9 cellular contexts compared by ENCODE assay signal in genomic region chr2:85273732-85274731, GRCh38. TPM values are rescaled to one million over a fixed set of nuclear protein-coding genes. Genes with fewer than 3 reads are reported as not detected.
DNase-seq lines count a peak whose midpoint lies in the region; ATAC-seq and TF ChIP-seq lines count a peak whose summit lies in the region.
"Had no signal": no experiment of that assay in that cellular context is flagged by ENCODE, and none has a peak within 500 bp of the region (broad histone marks: within the 10 kb centered on the region; RNA-seq: fewer than 3 reads in every experiment).

No MANE protein-coding gene starts in this region.

- no peak overlapping the region for H3K18ac ChIP-seq in trophoblast cell (ENCODE audit: low read length)

- H2BK12ac ChIP-seq in trophoblast cell (ENCODE audit: low read length), result no peak overlapping the region

- DNase-seq in H4 (ENCODE audit: low spot score) (peak; percentile 78), NCI-H2227 (lab: John Stamatoyannopoulos, UW; ENCODE audit: unreplicated experiment) (peak; percentile 36), cardiac fibroblast (ENCODE audit: low read depth in 2 of 2) (peak; percentile 66 to 76), trophoblast cell (peak; percentile 12 to 53), HEK293T (ENCODE audit: extremely low spot score) (no peak)
- DNase-seq in effector CD4-positive, alpha-beta T cell, result no peak
- DNase-seq in central memory CD4-positive, alpha-beta T cell, result no peak
- DNase-seq: occipital lobe had no signal

- H3K4ac ChIP-seq in trophoblast cell (ENCODE audit: low read depth, low read length), result no peak overlapping the region

- no peaks in the 10 kb centered on the region for H3K79me2 ChIP-seq in trophoblast cell (ENCODE audit: control insufficient read depth, insufficient read depth, low read length, poor library complexity)

- H3K23ac ChIP-seq in trophoblast cell (ENCODE audit: low read length), result no peak overlapping the region

- H3K4me2 ChIP-seq in trophoblast cell (ENCODE audit: low read length), result no peak overlapping the region

- no peak overlapping the region for H3K9ac ChIP-seq in trophoblast cell (ENCODE audit: low read length)

- H2BK120ac ChIP-seq in trophoblast cell (ENCODE audit: insufficient read depth, low read length, poor library complexity), result no peak overlapping the region

- no peak for ATAC-seq in HG02852 (IDR thresholded peaks at IDR 0.05; ENCODE audit: unreplicated experiment)

- no peak overlapping the region for H2AFZ ChIP-seq in trophoblast cell (ENCODE audit: insufficient read depth, low read length, poor library complexity)

- POLR2A ChIA-PET in HEK293T (lab: Yijun Ruan, JAX), result no interaction called here

- H3K9me3 ChIP-seq in trophoblast cell (ENCODE audit: insufficient read depth, low read depth, low read length), result no peaks in the 10 kb centered on the region

- H3K79me1 ChIP-seq in trophoblast cell (ENCODE audit: low read length), result no peaks in the 10 kb centered on the region

- H2AK5ac ChIP-seq in trophoblast cell (ENCODE audit: low read length), result no peak overlapping the region

- CTCF ChIA-PET in HEK293T (lab: Yijun Ruan, JAX), result interaction anchor here (1.0 kb wide), 1 partner anchor 207 kb away, joined by 3 read pairs; no protein-coding TSS in a partner anchor

- H3K36me3 ChIP-seq in trophoblast cell (ENCODE audit: control insufficient read depth in 1 of 2, insufficient read depth in 2 of 2, low read length in 2 of 2), result no peaks in the 10 kb centered on the region

- no peak overlapping the region for H4K91ac ChIP-seq in trophoblast cell (ENCODE audit: low read depth, low read length)

- no peak overlapping the region for H4K12ac ChIP-seq in trophoblast cell (ENCODE audit: low read depth, low read length)

- TF ChIP-seq CTCF in cardiac fibroblast (IDR thresholded peaks at IDR 0.05; ENCODE audit: low read depth, low read length), result no peak

- H3K27me3 ChIP-seq in trophoblast cell (ENCODE audit: insufficient read depth, low read length), result no peaks in the 10 kb centered on the region

- no peak overlapping the region for H3K14ac ChIP-seq in trophoblast cell (ENCODE audit: low read length)

- H3K27ac ChIP-seq in trophoblast cell (ENCODE audit: low read depth, low read length), result no peak overlapping the region

- WGBS in trophoblast cell (ENCODE audit: extremely low coverage, insufficient coverage, insufficient read length), result no CpG with 5 or more reads among the region's 21 CpGs

- H4K8ac ChIP-seq in trophoblast cell (ENCODE audit: low read depth, low read length), result no peak overlapping the region

- H2BK5ac ChIP-seq in trophoblast cell (ENCODE audit: low read depth, low read length, poor library complexity), result no peak overlapping the region

- H3K4me3 ChIP-seq in cardiac fibroblast (replicated peaks in 1 of 2; ENCODE audit: low read depth in 2 of 2, low read length in 2 of 2), result no peak overlapping the region
- H3K4me3 ChIP-seq in trophoblast cell (ENCODE audit: low read depth, low read length), result no peak overlapping the region

- H3K4me1 ChIP-seq in trophoblast cell (ENCODE audit: control insufficient read depth in 1 of 2, insufficient read depth in 2 of 2, low read length in 2 of 2), result peaks cover 14 to 22% of the 10 kb centered on the region in 2 experiments

TF ChIP-seq in HEK293T, 16 proteins besides CTCF, POLR2A, EP300 and RAD21:
- no peak for TF ChIP-seq PKNOX1 (IDR thresholded peaks at IDR 0.05)
- TF ChIP-seq ZNF384 (IDR thresholded peaks at IDR 0.05), result no peak
- TF ChIP-seq SUZ12 (IDR thresholded peaks at IDR 0.05), result no peak
- no peak for TF ChIP-seq LEF1 (IDR thresholded peaks at IDR 0.05; ENCODE audit: borderline replicate concordance)
- TF ChIP-seq L3MBTL2 (conservative IDR thresholded peaks at IDR 0.05), result no peak
- TF ChIP-seq NFRKB (IDR thresholded peaks at IDR 0.05), result no peak
- TF ChIP-seq HDGF (IDR thresholded peaks at IDR 0.05; ENCODE audit: borderline replicate concordance), result no peak
- TF ChIP-seq SP1 (IDR thresholded peaks at IDR 0.05), result no peak
- TF ChIP-seq TARDBP (IDR thresholded peaks at IDR 0.05), result no peak
- no peak for TF ChIP-seq FOXM1 (IDR thresholded peaks at IDR 0.05; ENCODE audit: borderline replicate concordance)
- TF ChIP-seq FOXK2 (IDR thresholded peaks at IDR 0.05), result no peak
- no peak for TF ChIP-seq FOXA1 (IDR thresholded peaks at IDR 0.05)
- TF ChIP-seq ELF4 (IDR thresholded peaks at IDR 0.05), result no peak
- no peak for TF ChIP-seq BHLHE40 (IDR thresholded peaks at IDR 0.05; ENCODE audit: borderline replicate concordance)
- TF ChIP-seq ARNT (IDR thresholded peaks at IDR 0.05), result no peak
- TF ChIP-seq CTBP1 (IDR thresholded peaks at IDR 0.05; ENCODE audit: borderline replicate concordance), result no peak

RNA-seq across cellular contexts. Expression of gene TGOLN2, which starts 53.8 kb away (rescaled TPM):
- total RNA-seq in H4 (2014; rRNA removed; shearing (Covaris generic)), result 62.7 and 80.1 TPM in 2 replicates
- 45.9 and 46.2 TPM in 2 replicates for polyA plus RNA-seq in trophoblast cell (2013)

Comparison
In these comparisons a context has a peak if more than half of its experiments do, and no peak if none do; other contexts are left out.
1. DNase-seq: peak in H4 (single experiment), NCI-H2227 (single experiment), cardiac fibroblast (2 of 2) and trophoblast cell (2 of 2); none in HEK293T (single experiment), effector CD4-positive, alpha-beta T cell (single experiment) and central memory CD4-positive, alpha-beta T cell (single experiment).